8 cellular contexts compared by ENCODE assay signal in genomic region chr2:25587361-25587760, GRCh38.
DNase-seq lines count a peak whose midpoint lies in the region; ATAC-seq and TF ChIP-seq lines count a peak whose summit lies in the region.

No MANE protein-coding gene starts in this region.

- in situ Hi-C loops in GM23248 (cut with MboI), result no loop called here

- ATAC-seq in HG03095 (IDR thresholded peaks at IDR 0.05; ENCODE audit: unreplicated experiment), result no peak

- H3K9me2 ChIP-seq in GM23248 (ENCODE audit: insufficient read depth), result no peaks in the 10 kb centered on the region

- H3F3A ChIP-seq in GM23248 (ENCODE audit: insufficient read depth), result no peaks in the 10 kb centered on the region

- H3K36me3 ChIP-seq in GM23248 (ENCODE audit: low read depth), result no peaks in the 10 kb centered on the region
- H3K36me3 ChIP-seq in tibial artery, result peaks cover 0 to 6% (median 0%) of the 10 kb centered on the region in 3 donors

- H3K4me3 ChIP-seq in GM23248, result no peak overlapping the region
- no peak overlapping the region for H3K4me3 ChIP-seq in tibial artery

- H3K4me1 ChIP-seq in GM23248 (ENCODE audit: insufficient read depth) (0 out of 2 replicates have a peak, but pooled peaks cover 4% of the 10 kb centered on the region), tibial artery (no peaks in the 10 kb centered on the region)

- DNase-seq in CD1c-positive myeloid dendritic cell (ENCODE audit: extremely low spot score), result peak; percentile 37
- peak; percentile 27 for DNase-seq in GM23248
- peak; percentile 40 for DNase-seq in midbrain (lab: John Stamatoyannopoulos, UW)
- no peak for DNase-seq in NCI-H1417 (lab: John Stamatoyannopoulos, UW)
- no peak for DNase-seq in tibial artery
- DNase-seq in NCI-H2107 treated with DMSO at 0.1 percent for 48 hours (lab: John Stamatoyannopoulos, UW; ENCODE audit: unreplicated experiment), result no peak

- H3K9ac ChIP-seq in GM23248, result no peak overlapping the region

- no peak overlapping the region for H2AFZ ChIP-seq in GM23248

- WGBS in GM23248 (ENCODE audit: low coverage in 1 of 2, low lambda C conversion rate in 2 of 2, missing lambda C conversion rate in 2 of 2), 2 experiments, result 66 to 68% methylated on average over 4 of the region's 4 CpGs

- no peaks in the 10 kb centered on the region for H3K79me2 ChIP-seq in GM23248 (ENCODE audit: insufficient read depth)

- H3K4me2 ChIP-seq in GM23248 (ENCODE audit: unreplicated experiment), result no peak overlapping the region

- no peaks in the 10 kb centered on the region for H3K27me3 ChIP-seq in GM23248 (replicated peaks; ENCODE audit: insufficient read depth)
- H3K27me3 ChIP-seq in tibial artery, result no peaks in the 10 kb centered on the region

- no peaks in the 10 kb centered on the region for H4K20me1 ChIP-seq in GM23248 (ENCODE audit: insufficient read depth)

- H3K9me3 ChIP-seq in GM23248 (ENCODE audit: low read depth), result no peaks in the 10 kb centered on the region
- H3K9me3 ChIP-seq in tibial artery, result no peaks in the 10 kb centered on the region

- intact Hi-C loops in tibial artery (cut with DNase I; ENCODE audit: low total_unique reads), result no loop called here

- TF ChIP-seq CTCF in tibial artery (IDR thresholded peaks at IDR 0.05), result no peak

- H3K27ac ChIP-seq in GM23248 (no peak overlapping the region), angular gyrus (ENCODE audit: low read depth, low read length) (peak overlapping the region; percentile 75), tibial artery (no peak overlapping the region)

Comparison
In these comparisons a context has a peak if more than half of its experiments do, and no peak if none do; other contexts are left out.
1. DNase-seq: peak in CD1c-positive myeloid dendritic cell (single experiment), GM23248 (single experiment) and midbrain (single experiment); none in NCI-H1417 (0 of 3), tibial artery (0 of 2) and NCI-H2107 treated with DMSO at 0.1 percent for 48 hours (single experiment).